Comparison of ENCODE assay signal across 8 cellular contexts in genomic region chr19:4969292-4969771, GRCh38. TPM values are rescaled to one million over a fixed set of nuclear protein-coding genes. Genes with fewer than 3 reads are reported as not detected.
DNase-seq lines count a peak whose midpoint lies in the region; TF ChIP-seq lines count a peak whose summit lies in the region.

No MANE protein-coding gene starts in this region.

- H3K4me3 ChIP-seq in GM08714 (ENCODE audit: low read length): peak overlapping the region; percentile 61
- H3K4me3 ChIP-seq in LNCaP clone FGC (ENCODE audit: low read depth, low read length): peak overlapping the region; percentile 77
- peak overlapping the region; percentile 53 for H3K4me3 ChIP-seq in endocrine pancreas (ENCODE audit: control insufficient read depth, insufficient read depth, low read length)
- peak overlapping the region; percentile 71 for H3K4me3 ChIP-seq in ovary

- no peaks in the 10 kb centered on the region for H3K9me3 ChIP-seq in endocrine pancreas (ENCODE audit: control insufficient read depth, low read length)
- no peaks in the 10 kb centered on the region for H3K9me3 ChIP-seq in ovary

- H3K4me1 ChIP-seq in endocrine pancreas (ENCODE audit: control insufficient read depth, insufficient read depth, low read length) (no peaks in the 10 kb centered on the region), ovary (ENCODE audit: insufficient read depth) (peaks cover 9% of the 10 kb centered on the region)

- DNase-seq in LNCaP clone FGC (ENCODE audit: low read depth) (no peak), ovary (peak in 3 of 5 donors; percentile 25 to 54 (median 51)), OCI-M1 (lab: John Stamatoyannopoulos, UW) (no peak), NCI-H2227 treated with DMSO at 0.1 percent for 48 hours (lab: John Stamatoyannopoulos, UW) (no peak), NCI-H146 (lab: John Stamatoyannopoulos, UW) (no peak)
- no peak for DNase-seq in activated CD4-positive, alpha-beta T cell treated with anti-CD3 and anti-CD28 coated beads for 4 hours

- H3K27me3 ChIP-seq in endocrine pancreas (ENCODE audit: control insufficient read depth, insufficient read depth, low read length) (no peaks in the 10 kb centered on the region), ovary (no peaks in the 10 kb centered on the region)

- TF ChIP-seq EP300 in ovary (IDR thresholded peaks at IDR 0.05): no peak

- 0 to 4% (median 1%) methylated on average over 31 to 54 of the region's 54 CpGs for WGBS in ovary, 3 donors

- H3K27ac ChIP-seq in ovary: peak overlapping the region in 1 of 2 donors; percentile 51

- H3K9ac ChIP-seq in endocrine pancreas (ENCODE audit: control insufficient read depth, insufficient read depth, low read length): peak overlapping the region; percentile 75

- TF ChIP-seq CTCF in LNCaP clone FGC (IDR thresholded peaks at IDR 0.05; ENCODE audit: control insufficient read depth, extremely low read depth, insufficient read depth): no peak
- no peak for TF ChIP-seq CTCF in ovary (IDR thresholded peaks at IDR 0.05)

- no peaks in the 10 kb centered on the region for H3K36me3 ChIP-seq in endocrine pancreas (ENCODE audit: control insufficient read depth, insufficient read depth, low read length)
- H3K36me3 ChIP-seq in ovary: no peaks in the 10 kb centered on the region

- intact Hi-C loops in ovary (cut with DNase I): loop anchor here in 1 of 4 donors (5.0 kb wide), 1 partner anchor 42 kb away; no protein-coding TSS in a partner anchor

- TF ChIP-seq POLR2A in ovary (IDR thresholded peaks at IDR 0.05): no peak

RNA-seq across cellular contexts. Expression of gene KDM4B, which starts 0.4 kb away (rescaled TPM):
- total RNA-seq in ovary: 10 to 100 TPM; 21.6 to 62.9 (median 47.8) TPM
- polyA plus RNA-seq in ovary: 10 to 100 TPM in 1 of 2 donors, 1 to 10 TPM in 1; 5.2 to 19.4 TPM

Comparison
In these comparisons a context has a peak if more than half of its experiments do, and no peak if none do; other contexts are left out.
1. DNase-seq: peak in ovary (3 of 5); none in LNCaP clone FGC (single experiment), OCI-M1 (single experiment), activated CD4-positive, alpha-beta T cell treated with anti-CD3 and anti-CD28 coated beads for 4 hours (0 of 2), NCI-H2227 treated with DMSO at 0.1 percent for 48 hours (single experiment) and NCI-H146 (single experiment).
2. Peak in every context shown above with its lines, with median percentiles within 50 percentile points of each other: H3K4me3 ChIP-seq.